ENCODE assay signal across 30 cellular contexts in genomic region chr1:3061566-3061965, GRCh38. TPM values are rescaled to one million over a fixed set of nuclear protein-coding genes. Genes with fewer than 3 reads are reported as not detected.
DNase-seq lines count a peak whose midpoint lies in the region; ATAC-seq and TF ChIP-seq lines count a peak whose summit lies in the region.
"Had no signal": no experiment of that assay in that cellular context is flagged by ENCODE, and none has a peak within 500 bp of the region (broad histone marks: within the 10 kb centered on the region; RNA-seq: fewer than 3 reads in every experiment).

No MANE protein-coding gene starts in this region.

- peaks cover 5% of the 10 kb centered on the region for H3K4me1 Mint-ChIP-seq in GM23338
- H3K4me1 Mint-ChIP-seq in activated T-cell treated with anti-CD3 and anti-CD28 coated beads, Interleukin-2, amount 50 U/mL, for 4 hours (ENCODE audit: low read depth), result no peaks in the 10 kb centered on the region

- no peaks in the 10 kb centered on the region for H3K79me2 ChIP-seq in GM23338 (replicated peaks; ENCODE audit: insufficient read depth)

- CTCF ChIA-PET in Panc1 (lab: Charles Lee), result no interaction called here

- H3K4me2 ChIP-seq in GM23338, result peak overlapping the region; percentile 80; the same call in 1 of the 2 replicates
- H3K4me2 ChIP-seq: SK-N-SH had no signal

- H3K27me3 ChIP-seq in GM23338 (ENCODE audit: insufficient read depth) (peaks cover 71% of the 10 kb centered on the region), Panc1 (ENCODE audit: control insufficient read depth, insufficient read depth, low read length) (no peaks in the 10 kb centered on the region), lower lobe of right lung (ENCODE audit: low read depth) (peaks cover 40% of the 10 kb centered on the region)

- H3K27ac Mint-ChIP-seq in GM23338, result no peak overlapping the region
- H3K27ac Mint-ChIP-seq: CD8-positive, alpha-beta T cell had no signal

- H3K36me3 ChIP-seq in GM23338 (ENCODE audit: insufficient read depth) (no peaks in the 10 kb centered on the region), Panc1 (ENCODE audit: control insufficient read depth, insufficient read depth, low read length) (no peaks in the 10 kb centered on the region), lower lobe of right lung (no peaks in the 10 kb centered on the region)
- H3K36me3 ChIP-seq: Peyer's patch had no signal

- H3K4me1 ChIP-seq in GM23338 (ENCODE audit: insufficient read depth), result peaks cover 10% of the 10 kb centered on the region; the same call in 1 of the 2 replicates
- peaks cover 14% of the 10 kb centered on the region for H3K4me1 ChIP-seq in Panc1 (ENCODE audit: control insufficient read depth, insufficient read depth, low read length)
- peaks cover 4% of the 10 kb centered on the region for H3K4me1 ChIP-seq in lower lobe of right lung
- H3K4me1 ChIP-seq: Caco-2 had no signal

- no TSS peak for BruUV-seq in Panc1 (replicated peaks; lab: Mats Ljungman, UMichigan)

- in situ Hi-C loops in Panc1 (cut with HindIII; ENCODE audit: low pct_unique_long_range_greater_than_20kb, low sequenced_read_pairs), result no loop called here

- TF ChIP-seq CTCF in GM23338 (conservative IDR thresholded peaks at IDR 0.05; ENCODE audit: low read depth in 2 of 2) (no peak), Panc1 (IDR thresholded peaks at IDR 0.05) (no peak), lower lobe of right lung (IDR thresholded peaks at IDR 0.05) (no peak)

- no peaks in the 10 kb centered on the region; the same call in none of the 2 replicates for H4K20me1 ChIP-seq in GM23338 (replicated peaks; ENCODE audit: insufficient read depth)

- H3K27ac ChIP-seq in GM23338 (ENCODE audit: low read depth), result no peak overlapping the region
- H3K27ac ChIP-seq in Panc1 (ENCODE audit: low read length), result no peak overlapping the region
- H3K27ac ChIP-seq in lower lobe of right lung, result no peak overlapping the region
- H3K27ac ChIP-seq: Peyer's patch had no signal

- no peaks in the 10 kb centered on the region; the same call in 2 of the 3 replicates for H3K9me3 Mint-ChIP-seq in GM23338
- H3K9me3 Mint-ChIP-seq in activated T-cell treated with anti-CD3 and anti-CD28 coated beads, Interleukin-2, amount 50 U/mL, for 4 hours, result peaks cover 3% of the 10 kb centered on the region
- H3K9me3 Mint-ChIP-seq: CD8-positive, alpha-beta T cell had no signal

- intact Hi-C loops in Panc1 (cut with micrococcal nuclease; ENCODE audit: unreplicated experiment), result no loop called here
- intact Hi-C loops in lower lobe of right lung (cut with DNase I), result no loop called here
- intact Hi-C loops in left colon (cut with DNase I, micrococcal nuclease), result no loop called here

- no peak for ATAC-seq in GM23338
- ATAC-seq in Panc1, result peak; percentile 10; the same call in 1 of the 2 replicates
- ATAC-seq in lower lobe of right lung, result no peak
- no peak for ATAC-seq in left colon
- no peak for ATAC-seq in activated T-cell treated with anti-CD3 and anti-CD28 coated beads, Interleukin-2, amount 50 U/mL, for 4 hours
- ATAC-seq in HG03045 (IDR thresholded peaks at IDR 0.05; ENCODE audit: unreplicated experiment), result no peak
- ATAC-seq: CD8-positive, alpha-beta T cell; GM12878 had no signal

- no peak overlapping the region for H2AFZ ChIP-seq in GM23338

- no peak overlapping the region for H3K4me3 Mint-ChIP-seq in GM23338
- H3K4me3 Mint-ChIP-seq in activated T-cell treated with anti-CD3 and anti-CD28 coated beads, Interleukin-2, amount 50 U/mL, for 4 hours, result no peak overlapping the region
- H3K4me3 Mint-ChIP-seq: CD8-positive, alpha-beta T cell had no signal

- peaks cover 62% of the 10 kb centered on the region for H3K27me3 Mint-ChIP-seq in GM23338 (ENCODE audit: insufficient read depth, low read depth, poor library complexity)
- peaks cover 13% of the 10 kb centered on the region for H3K27me3 Mint-ChIP-seq in activated T-cell treated with anti-CD3 and anti-CD28 coated beads, Interleukin-2, amount 50 U/mL, for 4 hours (ENCODE audit: low read depth)

- H3K36me3 Mint-ChIP-seq in GM23338 (ENCODE audit: low read depth), result no peaks in the 10 kb centered on the region; the same call in 2 of the 3 replicates
- H3K36me3 Mint-ChIP-seq in activated T-cell treated with anti-CD3 and anti-CD28 coated beads, Interleukin-2, amount 50 U/mL, for 4 hours (ENCODE audit: insufficient read depth), result no peaks in the 10 kb centered on the region
- H3K36me3 Mint-ChIP-seq: CD8-positive, alpha-beta T cell had no signal

- H3K9me3 ChIP-seq in Panc1 (ENCODE audit: control insufficient read depth, insufficient read depth, low read depth, low read length) (no peaks in the 10 kb centered on the region), lower lobe of right lung (no peaks in the 10 kb centered on the region)
- H3K9me3 ChIP-seq: Caco-2, Peyer's patch, SK-N-SH had no signal

- DNase-seq in GM23338 (ENCODE audit: low spot score) (no peak), Panc1 (ENCODE audit: low read depth, low spot score) (no peak), lower lobe of right lung (peak; percentile 34), retina (peak; percentile 28), left colon (no peak), iPS-NIHi11 (ENCODE audit: low spot score) (no peak)
- DNase-seq in activated T-cell treated with anti-CD3 and anti-CD28 coated beads, Interleukin-2, amount 50 U/mL, for 4 hours, result no peak
- DNase-seq: C1 segment of cervical spinal cord; CD8-positive, alpha-beta T cell; DMS79; EL; GDM1; Karpas-422; NCI-H1092 treated with DMSO at 0.1 percent for 48 hours; NCI-H1436; NCI-H187; NCI-H2081 treated with DMSO at 0.1 percent for 48 hours; NCI-H2171; NCI-H510A; NCI-H69; SK-N-SH had no signal

- H3K4me3 ChIP-seq in GM23338, result no peak overlapping the region
- H3K4me3 ChIP-seq in Panc1 (ENCODE audit: low read depth in 2 of 2, low read length in 2 of 2), result no peak overlapping the region
- H3K4me3 ChIP-seq in lower lobe of right lung, result no peak overlapping the region
- H3K4me3 ChIP-seq: GM12878, Peyer's patch had no signal

- POLR2A ChIA-PET in Panc1 (lab: Charles Lee), result no interaction called here

- H3F3A ChIP-seq in GM23338 (replicated peaks; ENCODE audit: low read depth), result no peaks in the 10 kb centered on the region

- no peaks in the 10 kb centered on the region for H3K9me2 ChIP-seq in GM23338 (ENCODE audit: insufficient read depth)
- H3K9me2 ChIP-seq: SK-N-SH had no signal

TF ChIP-seq in GM23338, 12 proteins besides CTCF, POLR2A, EP300 and RAD21:
- no peak for TF ChIP-seq REST (IDR thresholded peaks at IDR 0.05; ENCODE audit: unreplicated experiment)
- TF ChIP-seq EZH2phosphoT487 (IDR thresholded peaks at IDR 0.05; ENCODE audit: unreplicated experiment), result no peak
- TF ChIP-seq STAT1 (IDR thresholded peaks at IDR 0.05; ENCODE audit: unreplicated experiment), result no peak
- no peak for TF ChIP-seq CREB1 (CRISPR knock-in tag; IDR thresholded peaks at IDR 0.05; ENCODE audit: low read depth)
- no peak for TF ChIP-seq JUNB (IDR thresholded peaks at IDR 0.05; ENCODE audit: unreplicated experiment)
- no peak for TF ChIP-seq EZH2 (IDR thresholded peaks at IDR 0.05; ENCODE audit: low read depth, unreplicated experiment)
- no peak for TF ChIP-seq ZNF114 (CRISPR knock-in tag; IDR thresholded peaks at IDR 0.05)
TF ChIP-seq in GM23338: peak in this region for 0.

RNA-seq across cellular contexts. Expression of gene PRDM16, which starts 7.4 kb away (rescaled TPM):
- 0.14 and 0.66 TPM in 2 replicates for total RNA-seq in GM23338 (2014; rRNA removed; shearing (Covaris generic))
- 0.16 TPM in 2 replicates for polyA plus RNA-seq in GM23338 (2016; fragmentation: Nextera tagmentation; extraction: Ambion mirVana)
- 22.3 TPM for total RNA-seq in Panc1 (2021; ENCODE audit: unreplicated experiment)
- polyA plus RNA-seq in Panc1 (2012; ENCODE audit: insufficient read length), result 16.1 TPM
- total RNA-seq in lower lobe of right lung, result 19.2 TPM
- 1 to 10 TPM; 1.1 to 1.2 TPM for total RNA-seq in left colon
- total RNA-seq in activated T-cell treated with anti-CD3 and anti-CD28 coated beads, Interleukin-2, amount 50 U/mL, for 4 hours, result under 1 TPM in 2 of 3 donors, not detected in 1; 0.05 to 0.22 TPM
- total RNA-seq: CD8-positive, alpha-beta T cell; HT1080; OCI-LY7 had no signal
- polyA plus RNA-seq: GM12878, SK-N-SH had no signal

RNA-seq across cellular contexts. Expression of gene ACTRT2, which starts 40.3 kb away (rescaled TPM):
- not detected in 2 replicates for total RNA-seq in GM23338 (2014; rRNA removed; shearing (Covaris generic))
- not detected in 2 replicates for polyA plus RNA-seq in GM23338 (2016; fragmentation: Nextera tagmentation; extraction: Ambion mirVana)
- total RNA-seq in Panc1 (2021; ENCODE audit: unreplicated experiment), result not detected
- polyA plus RNA-seq in Panc1 (2012; ENCODE audit: insufficient read length), result not detected
- total RNA-seq in lower lobe of right lung, result not detected
- total RNA-seq in left colon, result not detected
- total RNA-seq in activated T-cell treated with anti-CD3 and anti-CD28 coated beads, Interleukin-2, amount 50 U/mL, for 4 hours, result not detected
- total RNA-seq: A673; Caco-2; CD8-positive, alpha-beta T cell; GM12878; H4; HepG2; HT1080; OCI-LY7; Peyer's patch had no signal
- polyA plus RNA-seq: GM12878, HepG2, SK-N-SH had no signal

Comparison
In these comparisons a context has a peak if more than half of its experiments do, and no peak if none do; other contexts are left out.
1. DNase-seq: peak in lower lobe of right lung (single experiment) and retina (single experiment); none in GM23338 (single experiment), Panc1 (single experiment), left colon (0 of 2), iPS-NIHi11 (single experiment) and activated T-cell treated with anti-CD3 and anti-CD28 coated beads, Interleukin-2, amount 50 U/mL, for 4 hours (single experiment).